Comparison of ENCODE assay signal across 18 cellular contexts in genomic region chr10:131196176-131196885, GRCh38.
"Had no signal": no experiment of that assay in that cellular context is flagged by ENCODE, and none has a peak within 500 bp of the region (broad histone marks: within the 10 kb centered on the region; RNA-seq: fewer than 3 reads in every experiment).

No MANE protein-coding gene starts in this region.

- H3K27me3 ChIP-seq: cardiac muscle cell, tibial artery had no signal

- ATAC-seq: activated CD8-positive, alpha-beta T cell treated with anti-CD3 and anti-CD28 coated beads for 36 hours; activated T-cell treated with anti-CD3 and anti-CD28 coated beads, Interleukin-2, amount 50 U/mL, for 4 hours had no signal

- DNase-seq: activated CD4-positive, alpha-beta T cell treated with anti-CD3 and anti-CD28 coated beads, Interleukin-2, amount 10 ng/mL, durations not matched to agents 7 days and 5 days; activated CD8-positive, alpha-beta T cell treated with anti-CD3 and anti-CD28 coated beads for 36 hours; activated naive CD4-positive, alpha-beta T cell treated with anti-CD3 and anti-CD28 coated beads for 36 hours; activated T-cell treated with anti-CD3 and anti-CD28 coated beads, Interleukin-2, amount 50 U/mL, for 4 hours; amygdala; effector memory CD4-positive, alpha-beta T cell; glutamatergic neuron; hippocampal formation; lower lobe of right lung; mesendoderm; naive B cell; retina; SK-N-SH; stimulated activated CD4-positive, alpha-beta T cell treated with anti-CD3 and anti-CD28 coated beads, Interleukin-4, amount 100 ng/mL, for 1 hour; T-helper 2 cell had no signal

- H3K4me3 ChIP-seq: cardiac muscle cell, lower lobe of right lung, spleen, tibial artery had no signal

- H3K27ac ChIP-seq: cardiac muscle cell, lower lobe of right lung, spleen, tibial artery had no signal

- H3K9me3 ChIP-seq: lower lobe of right lung, SK-N-SH, tibial artery had no signal

- H3K4me1 ChIP-seq: lower lobe of right lung, spleen, tibial artery had no signal

- H3K36me3 ChIP-seq: cardiac muscle cell, lower lobe of right lung, spleen, tibial artery had no signal
